33 cellular contexts compared by ENCODE assay signal in genomic region chr1:81187636-81188035, GRCh38.
"Had no signal": no experiment of that assay in that cellular context is flagged by ENCODE, and none has a peak within 500 bp of the region (broad histone marks: within the 10 kb centered on the region; RNA-seq: fewer than 3 reads in every experiment).

No MANE protein-coding gene starts in this region.

- H3K4me3 ChIP-seq: MG63 had no signal

- H3K27me3 ChIP-seq: MG63 had no signal

- H3K36me3 ChIP-seq: MG63 had no signal

- DNase-seq: Karpas-422, Kasumi-1, KG1, MG63, MM.1S, MV-4-11, NCI-H1048, NCI-H1092, NCI-H1092 treated with DMSO at 0.1 percent for 48 hours, NCI-H1105, NCI-H1105 treated with DMSO at 0.1 percent for 48 hours, NCI-H1417, NCI-H1417 treated with DMSO at 0.1 percent for 48 hours, NCI-H1436, NCI-H1436 treated with DMSO at 0.1 percent for 48 hours, NCI-H146, NCI-H1694, NCI-H1694 treated with DMSO at 0.1 percent for 48 hours, NCI-H187, NCI-H187 treated with DMSO at 0.1 percent for 48 hours, NCI-H1930, NCI-H2029, NCI-H2029 treated with DMSO at 0.1 percent for 48 hours, NCI-H2081, NCI-H2081 treated with DMSO at 0.1 percent for 48 hours, NCI-H2107, NCI-H2171, NCI-H2171 treated with DMSO at 0.1 percent for 48 hours, NCI-H2227 treated with DMSO at 0.1 percent for 48 hours, NCI-H226, NCI-H345, NCI-H446, NCI-H446 treated with DMSO at 0.1 percent for 48 hours had no signal
